8 cellular contexts compared by ENCODE assay signal in genomic region chr3:27134165-27134796, GRCh38.
DNase-seq lines count a peak whose midpoint lies in the region; ATAC-seq and TF ChIP-seq lines count a peak whose summit lies in the region.

No MANE protein-coding gene starts in this region.

- ATAC-seq in GM18520 (IDR thresholded peaks at IDR 0.05; ENCODE audit: unreplicated experiment) (peak; percentile 77), HG03025 (IDR thresholded peaks at IDR 0.05; ENCODE audit: low FRiP score, unreplicated experiment) (peak; percentile 89)

- peak; percentile 88 for TF ChIP-seq CTCF in AG09319 (IDR thresholded peaks at IDR 0.05; ENCODE audit: low read depth, low read length)

- DNase-seq in AG09319 (ENCODE audit: extremely low read depth, low read depth): peak; percentile 40
- DNase-seq in NCI-H2171 treated with DMSO at 0.1 percent for 48 hours (lab: John Stamatoyannopoulos, UW): peak; percentile 32
- peak; percentile 51 for DNase-seq in activated CD4-positive, alpha-beta T cell treated with anti-CD3 and anti-CD28 coated beads, Interleukin-2, amount 50 U/mL, for 1 hour
- DNase-seq in ecto neural progenitor cell (ENCODE audit: low spot score): peak; percentile 72
- DNase-seq in lung microvascular endothelial cell (ENCODE audit: low read depth in 2 of 2): peak; percentile 78 to 81
- peak; percentile 15 for DNase-seq in stimulated activated CD8-positive, alpha-beta memory T cell treated with anti-CD3 and anti-CD28 coated beads, Interleukin-15, amount 100 ng/mL, for 24 hours (ENCODE audit: low read depth)

Comparison
In these comparisons a context has a peak if more than half of its experiments do, and no peak if none do; other contexts are left out.
1. Peak in every context shown above with its lines: DNase-seq and ATAC-seq.
2. DNase-seq: peak in every context shown above with its lines; median percentile 80 in lung microvascular endothelial cell; 72 in ecto neural progenitor cell; 51 in activated CD4-positive, alpha-beta T cell treated with anti-CD3 and anti-CD28 coated beads, Interleukin-2, amount 50 U/mL, for 1 hour; 40 in AG09319; 32 in NCI-H2171 treated with DMSO at 0.1 percent for 48 hours; 15 in stimulated activated CD8-positive, alpha-beta memory T cell treated with anti-CD3 and anti-CD28 coated beads, Interleukin-15, amount 100 ng/mL, for 24 hours.